In genomic region chr2:23619941-23620340, GRCh38 we compare ENCODE assay signal across 19 cellular contexts.
"Had no signal": no experiment of that assay in that cellular context is flagged by ENCODE, and none has a peak within 500 bp of the region (broad histone marks: within the 10 kb centered on the region; RNA-seq: fewer than 3 reads in every experiment).

No MANE protein-coding gene starts in this region.

- H3K4me3 Mint-ChIP-seq: activated naive CD4-positive, alpha-beta T cell treated with anti-CD3 and anti-CD28 coated beads, Interleukin-2, amount 50 U/mL, for 24 hours; activated T-cell treated with anti-CD3 and anti-CD28 coated beads, Interleukin-2, amount 50 U/mL, for 72 hours; dendritic cell treated with granulocyte-macrophage colony-stimulating factor and Interleukin-4, amounts not matched to agents 40 ng/mL and 50 ng/mL, for 4 days; mesothelial cell of epicardium; type B pancreatic cell had no signal

- H3K27me3 Mint-ChIP-seq: activated naive CD4-positive, alpha-beta T cell treated with anti-CD3 and anti-CD28 coated beads, Interleukin-2, amount 50 U/mL, for 24 hours; type B pancreatic cell had no signal

- DNase-seq: activated CD4-positive, alpha-beta T cell treated with anti-CD3 and anti-CD28 coated beads, Interleukin-2, amount 50 U/mL, for 1 hour; activated CD4-positive, CD25-positive, alpha-beta regulatory T cell treated with anti-CD3 and anti-CD28 coated beads, Interleukin-2, amount 50 U/mL, for 72 hours; activated CD8-positive, alpha-beta memory T cell treated with anti-CD3 and anti-CD28 coated beads, Interleukin-2, amount 50 U/mL, for 48 hours; activated effector memory CD4-positive, alpha-beta T cell treated with anti-CD3 and anti-CD28 coated beads, Interleukin-2, amount 50 U/mL, for 16 hours; activated T-cell treated with anti-CD3 and anti-CD28 coated beads, Interleukin-2, amount 50 U/mL, for 72 hours; adrenal gland; effector CD8-positive, alpha-beta T cell; hippocampal formation; islet precursor cell; retina; stimulated activated CD4-positive, alpha-beta T cell treated with anti-CD3 and anti-CD28 coated beads, Interleukin-2, amount 100 ng/mL, for 24 hours; stimulated activated naive CD4-positive, alpha-beta T cell treated with Interleukin-2 at 50 U/mL for 16 hours; T-helper 1 cell; T1000 had no signal

- H3K27me3 ChIP-seq: adrenal gland had no signal

- H3K27ac Mint-ChIP-seq: activated naive CD4-positive, alpha-beta T cell treated with anti-CD3 and anti-CD28 coated beads, Interleukin-2, amount 50 U/mL, for 24 hours; activated T-cell treated with anti-CD3 and anti-CD28 coated beads, Interleukin-2, amount 50 U/mL, for 72 hours; dendritic cell treated with granulocyte-macrophage colony-stimulating factor and Interleukin-4, amounts not matched to agents 40 ng/mL and 50 ng/mL, for 4 days; mesothelial cell of epicardium; type B pancreatic cell had no signal

- H3K9me3 Mint-ChIP-seq: activated naive CD4-positive, alpha-beta T cell treated with anti-CD3 and anti-CD28 coated beads, Interleukin-2, amount 50 U/mL, for 24 hours had no signal

- H3K4me1 Mint-ChIP-seq: activated naive CD4-positive, alpha-beta T cell treated with anti-CD3 and anti-CD28 coated beads, Interleukin-2, amount 50 U/mL, for 24 hours had no signal

- H3K36me3 Mint-ChIP-seq: mesothelial cell of epicardium had no signal

- H3K4me3 ChIP-seq: adrenal gland, lung had no signal

- H3K9me3 ChIP-seq: adrenal gland had no signal

- H3K36me3 ChIP-seq: adrenal gland had no signal
